In the genomic region with DNA sequence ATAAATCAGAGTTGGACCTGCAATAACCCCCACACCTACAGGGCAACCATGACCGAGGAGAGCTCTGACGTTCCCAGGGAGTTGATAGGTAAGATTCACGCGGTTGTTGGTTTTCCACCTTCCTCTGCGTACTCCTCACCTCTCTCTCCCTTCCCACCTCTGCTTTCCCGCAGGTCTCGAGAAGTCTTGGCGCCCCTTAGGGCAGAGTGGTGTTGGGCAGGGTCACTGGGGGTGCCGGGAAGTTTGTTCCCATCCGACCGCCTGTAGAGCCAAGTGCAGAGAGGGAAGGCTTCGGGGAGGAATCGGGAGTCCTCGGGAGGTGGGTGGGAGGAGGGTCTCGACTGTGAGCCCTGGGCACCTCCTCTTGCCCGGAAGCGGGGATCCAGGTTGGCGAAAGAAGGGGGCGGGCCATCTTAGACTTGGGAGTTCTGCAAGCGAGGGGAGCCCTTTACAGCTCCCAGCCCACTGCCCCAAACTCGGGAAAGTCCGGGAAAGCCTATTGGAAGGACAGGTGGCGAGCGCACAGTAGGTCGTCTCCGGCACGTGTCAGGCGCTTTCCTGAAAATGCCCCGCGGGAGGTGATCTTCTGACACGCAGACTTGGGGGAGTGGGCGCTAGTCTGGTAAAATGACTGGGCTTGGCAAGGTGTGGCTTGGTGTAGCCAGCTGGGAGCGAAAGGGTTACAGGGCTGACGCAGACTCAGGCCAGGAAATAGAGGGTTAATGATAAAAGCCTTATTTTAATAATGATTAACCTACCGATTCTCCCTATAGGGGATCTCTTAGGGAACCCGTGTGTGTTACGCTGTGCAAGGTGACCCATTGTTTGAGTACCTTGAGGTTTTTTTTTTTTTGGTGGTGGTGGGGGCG, we compare ENCODE assay signal across 1 cellular context.
A peak's percentile ranks its signal among the peaks of the same experiment; 100 is the strongest.
TF ChIP-seq lines count a peak whose summit lies in the region.

No MANE protein-coding gene starts in this region.

TF ChIP-seq in WTC11, 78 proteins besides CTCF, POLR2A, EP300 and RAD21 (continued from another document):
- TF ChIP-seq, protein P1, sequence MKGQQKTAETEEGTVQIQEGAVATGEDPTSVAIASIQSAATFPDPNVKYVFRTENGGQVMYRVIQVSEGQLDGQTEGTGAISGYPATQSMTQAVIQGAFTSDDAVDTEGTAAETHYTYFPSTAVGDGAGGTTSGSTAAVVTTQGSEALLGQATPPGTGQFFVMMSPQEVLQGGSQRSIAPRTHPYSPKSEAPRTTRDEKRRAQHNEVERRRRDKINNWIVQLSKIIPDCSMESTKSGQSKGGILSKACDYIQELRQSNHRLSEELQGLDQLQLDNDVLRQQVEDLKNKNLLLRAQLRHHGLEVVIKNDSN (CRISPR knock-in tag; IDR thresholded peaks at IDR 0.05), result peak; percentile 57; the same call in 1 of the 2 replicates
- TF ChIP-seq ZNF121 (CRISPR knock-in tag; IDR thresholded peaks at IDR 0.05), result 0 out of 2 replicates have a peak, but pooled peaks have one; percentile 27
- TF ChIP-seq NR2C2 (CRISPR knock-in tag; IDR thresholded peaks at IDR 0.05), result no peak
- TF ChIP-seq RELA (CRISPR knock-in tag; IDR thresholded peaks at IDR 0.05; ENCODE audit: borderline replicate concordance), result no peak
TF ChIP-seq in WTC11: peak in this region for 6.
